In the genomic region with DNA sequence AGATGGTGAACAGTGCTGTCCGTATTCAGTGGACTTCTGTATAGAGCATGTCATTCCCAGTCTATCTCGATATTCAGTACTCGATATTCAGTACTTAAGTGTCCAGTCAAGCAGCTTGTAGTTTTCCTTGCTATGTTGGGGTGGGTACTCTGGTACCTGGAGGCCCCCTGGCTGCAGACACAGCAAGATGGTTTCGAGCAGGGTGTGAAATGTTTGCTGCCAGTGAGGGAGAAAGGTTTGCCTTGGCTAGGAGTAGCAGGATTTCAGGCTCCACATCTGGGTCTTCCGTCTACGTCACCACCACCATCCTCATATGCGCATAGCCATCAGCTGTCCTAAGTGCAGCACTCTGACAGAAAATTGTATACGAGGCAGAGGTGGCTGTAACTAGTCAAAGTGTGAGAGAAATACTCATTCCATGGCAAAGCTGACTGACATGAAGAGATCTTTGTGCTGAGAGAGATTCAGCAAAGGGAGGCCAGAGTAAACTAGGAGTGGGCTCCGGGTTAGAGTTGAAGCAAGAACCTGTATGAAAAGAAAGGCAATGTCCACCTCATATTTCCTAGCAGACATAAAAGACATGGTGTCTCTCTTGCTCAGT, we compare ENCODE assay signal across 26 cellular contexts.
"Had no signal": no experiment of that assay in that cellular context is flagged by ENCODE, and none has a peak within 500 bp of the region (broad histone marks: within the 10 kb centered on the region; RNA-seq: fewer than 3 reads in every experiment).

No MANE protein-coding gene starts in this region.

- H3K36me3 Mint-ChIP-seq: immature natural killer cell; stimulated activated memory B cell treated with anti-CD40 and anti-IgM and Interleukin-4, amounts not matched to agents 10 μg/mL and 1 μg/mL and 100 μg/mL, for 72 hours had no signal

- DNase-seq: dermis blood vessel endothelial cell; effector memory CD4-positive, alpha-beta T cell; erythroblast; esophagus squamous epithelium; hypothalamus; immature natural killer cell; islet precursor cell; kidney glomerular epithelial cell; left colon; left ventricle myocardium superior; lower lobe of right lung; naive thymus-derived CD8-positive, alpha-beta T cell; nephron progenitor cell; nucleus accumbens; psoas muscle; right cardiac atrium; sigmoid colon; stimulated activated CD4-positive, alpha-beta T cell treated with anti-CD3 and anti-CD28 coated beads, Interleukin-2, amount 100 ng/mL, for 24 hours; stimulated activated CD4-positive, alpha-beta T cell treated with anti-CD3 and anti-CD28 coated beads, Interleukin-4, amount 100 ng/mL, for 24 hours; stimulated activated naive CD8-positive, alpha-beta T cell treated with anti-CD3 and anti-CD28 coated beads, Interleukin-15, Interleukin-2, amounts not matched to agents 100 U/mL and 50 U/mL, for 24 hours; substantia nigra; testis; upper lobe of left lung had no signal

- H3K27me3 Mint-ChIP-seq: naive thymus-derived CD8-positive, alpha-beta T cell had no signal

- H3K4me3 ChIP-seq: coronary artery, esophagus squamous epithelium, lower lobe of right lung, psoas muscle, sigmoid colon, testis, tibial nerve, upper lobe of left lung had no signal

- ATAC-seq: left colon; left ventricle myocardium superior; lower lobe of right lung; naive thymus-derived CD8-positive, alpha-beta T cell; psoas muscle; right cardiac atrium; stimulated activated memory B cell treated with anti-CD40 and anti-IgM and Interleukin-4, amounts not matched to agents 10 μg/mL and 1 μg/mL and 100 μg/mL, for 72 hours; stimulated activated naive CD8-positive, alpha-beta T cell treated with anti-CD3 and anti-CD28 coated beads, Interleukin-15, Interleukin-2, amounts not matched to agents 100 U/mL and 50 U/mL, for 24 hours had no signal

- H3K27me3 ChIP-seq: esophagus squamous epithelium, sigmoid colon, testis, tibial nerve, upper lobe of left lung had no signal

- H3K9me3 Mint-ChIP-seq: stimulated activated memory B cell treated with anti-CD40 and anti-IgM and Interleukin-4, amounts not matched to agents 10 μg/mL and 1 μg/mL and 100 μg/mL, for 72 hours had no signal

- H3K4me3 Mint-ChIP-seq: immature natural killer cell; naive thymus-derived CD8-positive, alpha-beta T cell; nephron progenitor cell; stimulated activated memory B cell treated with anti-CD40 and anti-IgM and Interleukin-4, amounts not matched to agents 10 μg/mL and 1 μg/mL and 100 μg/mL, for 72 hours had no signal

- H3K4me1 Mint-ChIP-seq: immature natural killer cell; nephron progenitor cell; stimulated activated memory B cell treated with anti-CD40 and anti-IgM and Interleukin-4, amounts not matched to agents 10 μg/mL and 1 μg/mL and 100 μg/mL, for 72 hours had no signal

- H3K36me3 ChIP-seq: esophagus squamous epithelium, lower lobe of right lung, sigmoid colon, tibial nerve, upper lobe of left lung had no signal

- H3K9me3 ChIP-seq: esophagus squamous epithelium, lower lobe of right lung, psoas muscle, sigmoid colon, testis, tibial nerve, upper lobe of left lung had no signal

- H3K27ac ChIP-seq: coronary artery, esophagus squamous epithelium, lower lobe of right lung, psoas muscle, sigmoid colon, testis, tibial nerve, upper lobe of left lung had no signal

- H3K27ac Mint-ChIP-seq: immature natural killer cell; naive thymus-derived CD8-positive, alpha-beta T cell; nephron progenitor cell; stimulated activated memory B cell treated with anti-CD40 and anti-IgM and Interleukin-4, amounts not matched to agents 10 μg/mL and 1 μg/mL and 100 μg/mL, for 72 hours had no signal
